34 cellular contexts compared by ENCODE assay signal in genomic region chr11:62322524-62322923, GRCh38. TPM values are rescaled to one million over a fixed set of nuclear protein-coding genes. Genes with fewer than 3 reads are reported as not detected.
"Had no signal": no experiment of that assay in that cellular context is flagged by ENCODE, and none has a peak within 500 bp of the region (broad histone marks: within the 10 kb centered on the region; RNA-seq: fewer than 3 reads in every experiment).

No MANE protein-coding gene starts in this region.

- H3K36me3 Mint-ChIP-seq: immature natural killer cell, mesothelial cell of epicardium, naive B cell had no signal

- H3K9me3 ChIP-seq: esophagus squamous epithelium, gastrocnemius medialis, heart right ventricle, left lung, lower lobe of right lung had no signal

- ATAC-seq: effector memory CD8-positive, alpha-beta T cell; esophagus mucosa; gastrocnemius medialis; heart right ventricle; left lung; left ventricle myocardium superior; lower lobe of right lung had no signal

- H3K27ac Mint-ChIP-seq: effector memory CD8-positive, alpha-beta T cell; endodermal cell; immature natural killer cell; mesothelial cell of epicardium had no signal

- H3K4me1 Mint-ChIP-seq: mesothelial cell of epicardium, naive B cell had no signal

- H3K9me3 Mint-ChIP-seq: effector memory CD8-positive, alpha-beta T cell; endodermal cell; immature natural killer cell; mesothelial cell of epicardium; naive B cell had no signal

- H3K4me3 ChIP-seq: coronary artery, esophagus squamous epithelium, gastrocnemius medialis, heart right ventricle, left lung, lower lobe of right lung had no signal

- H3K36me3 ChIP-seq: esophagus squamous epithelium, gastrocnemius medialis, heart right ventricle, left lung, lower lobe of right lung had no signal

- H3K4me1 ChIP-seq: esophagus squamous epithelium, gastrocnemius medialis, lower lobe of right lung had no signal

- H3K4me3 Mint-ChIP-seq: effector memory CD8-positive, alpha-beta T cell; endodermal cell; immature natural killer cell; mesothelial cell of epicardium; naive B cell had no signal

- H3K27ac ChIP-seq: coronary artery, epithelial cell of prostate, esophagus squamous epithelium, gastrocnemius medialis, heart right ventricle, left lung, lower lobe of right lung had no signal

- FAIRE-seq: endometrium, kidney had no signal

- DNase-seq: cerebellar nuclear complex; effector CD8-positive, alpha-beta T cell; effector memory CD8-positive, alpha-beta T cell; endodermal cell; erythroblast; esophagus squamous epithelium; foreskin fibroblast; foreskin melanocyte; gastrocnemius medialis; glutamatergic neuron; head of caudate nucleus; heart right ventricle; hypothalamus; immature natural killer cell; islet precursor cell; kidney; kidney glomerular epithelial cell; left lung; left ventricle myocardium superior; lower lobe of right lung; mesenchymal stem cell; naive B cell had no signal

RNA-seq across cellular contexts. Expression of gene ASRGL1, which starts 14.7 kb away (rescaled TPM):
- total RNA-seq: myocyte had no signal

RNA-seq across cellular contexts. Expression of gene SCGB1D4, which starts 23.6 kb away (rescaled TPM):
- total RNA-seq: chondrocyte, dermis microvascular lymphatic vessel endothelial cell, endodermal cell, esophagus mucosa, esophagus squamous epithelium, gastrocnemius medialis, glomerular endothelial cell, heart right ventricle, kidney, left lung, left ventricle myocardium superior, lower leg skin, lower lobe of right lung, lung microvascular endothelial cell, mesenteric fat pad, mesothelial cell of epicardium, myocyte had no signal
- polyA plus RNA-seq: heart right ventricle, immature natural killer cell had no signal

RNA-seq across cellular contexts. Expression of gene SCGB2A2, which starts 52.6 kb away (rescaled TPM):
- total RNA-seq: chondrocyte, dermis microvascular lymphatic vessel endothelial cell, endodermal cell, esophagus mucosa, gastrocnemius medialis, glomerular endothelial cell, heart right ventricle, kidney, left lung, left ventricle myocardium superior, lower lobe of right lung, lung microvascular endothelial cell, mesenteric fat pad, mesothelial cell of epicardium, myocyte had no signal
- polyA plus RNA-seq: heart right ventricle, immature natural killer cell had no signal
